Comparison of ENCODE assay signal across 1 cellular context in genomic region chr3:114308830-114309229, GRCh38.
TF ChIP-seq lines count a peak whose summit lies in the region.

No MANE protein-coding gene starts in this region.

TF ChIP-seq in GM12878, 131 proteins besides CTCF, POLR2A, EP300 and RAD21 (continued from another document):
- peak; percentile 31; the same call in 1 of the 2 replicates for TF ChIP-seq JUNB (IDR thresholded peaks at IDR 0.05)
- TF ChIP-seq IKZF1 (conservative IDR thresholded peaks at IDR 0.05), result peak; percentile 31
- TF ChIP-seq ZBED1 (IDR thresholded peaks at IDR 0.05; ENCODE audit: borderline replicate concordance), result peak; percentile 23; the same call in 1 of the 2 replicates
- 0 out of 2 replicates have a peak, but pooled peaks have one; percentile 28 for TF ChIP-seq MTA3 (IDR thresholded peaks at IDR 0.05; ENCODE audit: borderline replicate concordance, low read length)
- TF ChIP-seq EED (IDR thresholded peaks at IDR 0.05; ENCODE audit: low read depth), result peak; percentile 60; the same call in 1 of the 2 replicates
- peak in 1 of 2 experiments; percentile 37; a peak in 1 of 4 replicates for TF ChIP-seq ETV6 (conservative IDR thresholded peaks at IDR 0.05 in 1 of 2, IDR thresholded peaks at IDR 0.05 in 1 of 2; ENCODE audit: borderline replicate concordance in 1 of 2, low read depth in 1 of 2)
- TF ChIP-seq HDAC2 (IDR thresholded peaks at IDR 0.05), result no peak
- TF ChIP-seq FOXM1 (IDR thresholded peaks at IDR 0.05; ENCODE audit: low read depth, low read length), result peak; percentile 57; the same call in 1 of the 2 replicates
- peak; percentile 71; the same call in 1 of the 2 replicates for TF ChIP-seq NFIC (IDR thresholded peaks at IDR 0.05; ENCODE audit: low read depth, low read length)
- TF ChIP-seq CREM (IDR thresholded peaks at IDR 0.05; ENCODE audit: low read depth), result peak; percentile 34; the same call in 1 of the 2 replicates
- TF ChIP-seq TBL1XR1 (IDR thresholded peaks at IDR 0.05; ENCODE audit: low read depth, low read length), result peak; percentile 67; the same call in 1 of the 2 replicates
- no peak for TF ChIP-seq USF1 (IDR thresholded peaks at IDR 0.05; ENCODE audit: borderline replicate concordance, extremely low read length, insufficient read depth, low read depth, low read length)
- no peak for TF ChIP-seq RFX5 (IDR thresholded peaks at IDR 0.05; ENCODE audit: low read depth, low read length)
- TF ChIP-seq TCF3 (IDR thresholded peaks at IDR 0.05; ENCODE audit: borderline replicate concordance, insufficient read depth, low read depth, low read length), result no peak
- TF ChIP-seq CHD2 (IDR thresholded peaks at IDR 0.05; ENCODE audit: borderline replicate concordance, low read depth, low read length), result no peak
- peak; percentile 78 for TF ChIP-seq ZNF687 (IDR thresholded peaks at IDR 0.05)
- TF ChIP-seq BMI1 (IDR thresholded peaks at IDR 0.05; ENCODE audit: borderline replicate concordance), result no peak
- TF ChIP-seq RUNX3 (IDR thresholded peaks at IDR 0.05; ENCODE audit: low read length), result peak; percentile 64
- TF ChIP-seq SMC3 (IDR thresholded peaks at IDR 0.05; ENCODE audit: borderline replicate concordance, low read length), result 0 out of 2 replicates have a peak, but pooled peaks have one; percentile 11
- TF ChIP-seq TARDBP (IDR thresholded peaks at IDR 0.05; ENCODE audit: borderline replicate concordance), result peak; percentile 56; the same call in 1 of the 2 replicates
- peak; percentile 49; the same call in 1 of the 2 replicates for TF ChIP-seq ELK1 (IDR thresholded peaks at IDR 0.05; ENCODE audit: low read depth, low read length)
- TF ChIP-seq ZBTB4 (CRISPR knock-in tag; IDR thresholded peaks at IDR 0.05), result no peak
- TF ChIP-seq NR2C1 (IDR thresholded peaks at IDR 0.05), result no peak
- TF ChIP-seq BHLHE40 (IDR thresholded peaks at IDR 0.05; ENCODE audit: borderline replicate concordance in 1 of 2, low read depth in 2 of 2, low read length in 1 of 2), result peak; percentile 32 to 42; a peak in 2 of 4 replicates
- no peak for TF ChIP-seq SMARCA5 (IDR thresholded peaks at IDR 0.05)
- peak; percentile 32; the same call in 1 of the 2 replicates for TF ChIP-seq ZSCAN29 (IDR thresholded peaks at IDR 0.05)
- TF ChIP-seq ASH2L (IDR thresholded peaks at IDR 0.05; ENCODE audit: borderline replicate concordance, low read depth), result 0 out of 2 replicates have a peak, but pooled peaks have one; percentile 62
- TF ChIP-seq YY1 (IDR thresholded peaks at IDR 0.05; ENCODE audit: low read depth, low read length), result peak; percentile 81
- TF ChIP-seq DPF2 (IDR thresholded peaks at IDR 0.05), result peak; percentile 19; the same call in 1 of the 2 replicates
- no peak for TF ChIP-seq POLR2AphosphoS2 (IDR thresholded peaks at IDR 0.05; ENCODE audit: low read depth, low read length)
- peak; percentile 43 for TF ChIP-seq CREB1 (IDR thresholded peaks at IDR 0.05; ENCODE audit: low read depth)
- TF ChIP-seq RELB (IDR thresholded peaks at IDR 0.05; ENCODE audit: low read depth), result peak; percentile 30; the same call in 1 of the 2 replicates
- TF ChIP-seq BCL3 (IDR thresholded peaks at IDR 0.05; ENCODE audit: borderline replicate concordance, insufficient read depth, low read depth, low read length, poor library complexity, severe bottlenecking), result peak; percentile 74
- no peak for TF ChIP-seq CHD4 (IDR thresholded peaks at IDR 0.05)
- TF ChIP-seq STAT3 (IDR thresholded peaks at IDR 0.05; ENCODE audit: low read depth, low read length), result no peak
- TF ChIP-seq GABPA (IDR thresholded peaks at IDR 0.05; ENCODE audit: low read depth), result peak; percentile 46; the same call in 1 of the 2 replicates
- TF ChIP-seq POLR2AphosphoS5 (IDR thresholded peaks at IDR 0.05; ENCODE audit: low read length), result peak; percentile 57; the same call in 1 of the 2 replicates
- peak; percentile 78; the same call in 1 of the 2 replicates for TF ChIP-seq MAX (IDR thresholded peaks at IDR 0.05; ENCODE audit: low read depth, low read length)
TF ChIP-seq in GM12878: peak in this region for 30.
